In genomic region chr10:484925-485661, GRCh38 we compare ENCODE assay signal across 8 cellular contexts.
DNase-seq lines count a peak whose midpoint lies in the region; ATAC-seq and TF ChIP-seq lines count a peak whose summit lies in the region.

No MANE protein-coding gene starts in this region.

- H3K4me3 ChIP-seq in AG04449 (ENCODE audit: low read depth, low read length) (peak overlapping the region; percentile 51), GM23338 (no peak overlapping the region), esophagus (ENCODE audit: low read depth in 1 of 2, low read length in 2 of 2) (peak overlapping the region; percentile 53 to 54)

- no peaks in the 10 kb centered on the region for H3K79me2 ChIP-seq in GM23338 (replicated peaks; ENCODE audit: insufficient read depth)

- no peak overlapping the region; the same call in 2 of the 3 replicates for H3K4me3 Mint-ChIP-seq in GM23338
- peak overlapping the region; percentile 79 for H3K4me3 Mint-ChIP-seq in activated CD4-positive, alpha-beta T cell treated with anti-CD3 and anti-CD28 coated beads, Interleukin-2, amount 10 ng/mL, durations not matched to agents 7 days and 5 days

- no peaks in the 10 kb centered on the region for H3K27me3 ChIP-seq in GM23338 (ENCODE audit: insufficient read depth)
- no peaks in the 10 kb centered on the region for H3K27me3 ChIP-seq in esophagus (ENCODE audit: control insufficient read depth in 1 of 2, insufficient read depth in 2 of 2, low read length in 2 of 2)

- H2AFZ ChIP-seq in GM23338: no peak overlapping the region

- intact Hi-C loops in sciatic nerve (cut with DNase I): no loop called here

- H3K9me3 ChIP-seq in esophagus (ENCODE audit: control insufficient read depth in 2 of 2, insufficient read depth in 1 of 2, low read depth in 1 of 2, low read length in 1 of 2): no peaks in the 10 kb centered on the region

- no peaks in the 10 kb centered on the region; the same call in 2 of the 3 replicates for H3K9me3 Mint-ChIP-seq in GM23338
- no peaks in the 10 kb centered on the region for H3K9me3 Mint-ChIP-seq in activated CD4-positive, alpha-beta T cell treated with anti-CD3 and anti-CD28 coated beads, Interleukin-2, amount 10 ng/mL, durations not matched to agents 7 days and 5 days

- 39 to 43% methylated on average over 31 of the region's 31 CpGs for WGBS in esophagus, 2 donors

- ATAC-seq in GM23338: peak; percentile 52
- ATAC-seq in sciatic nerve: peak; percentile 9

- TF ChIP-seq CTCF in AG04449 (IDR thresholded peaks at IDR 0.05; ENCODE audit: insufficient read depth, low read length, missing control alignments) (no peak), GM23338 (conservative IDR thresholded peaks at IDR 0.05; ENCODE audit: low read depth in 2 of 2) (no peak)

- H3K36me3 Mint-ChIP-seq in GM23338 (ENCODE audit: low read depth): no peaks in the 10 kb centered on the region
- H3K36me3 Mint-ChIP-seq in activated CD4-positive, alpha-beta T cell treated with anti-CD3 and anti-CD28 coated beads, Interleukin-2, amount 10 ng/mL, durations not matched to agents 7 days and 5 days (ENCODE audit: low read depth): no peaks in the 10 kb centered on the region

- H3K27me3 Mint-ChIP-seq in GM23338 (ENCODE audit: insufficient read depth, low read depth, poor library complexity): peaks cover 4% of the 10 kb centered on the region
- no peaks in the 10 kb centered on the region for H3K27me3 Mint-ChIP-seq in activated CD4-positive, alpha-beta T cell treated with anti-CD3 and anti-CD28 coated beads, Interleukin-2, amount 10 ng/mL, durations not matched to agents 7 days and 5 days

- no peaks in the 10 kb centered on the region for H3K9me2 ChIP-seq in GM23338 (ENCODE audit: insufficient read depth)

- no peaks in the 10 kb centered on the region; the same call in none of the 2 replicates for H4K20me1 ChIP-seq in GM23338 (replicated peaks; ENCODE audit: insufficient read depth)

- no peak overlapping the region for H3K4me2 ChIP-seq in GM23338

- peaks cover 24% of the 10 kb centered on the region for H3K4me1 Mint-ChIP-seq in GM23338
- peaks cover 17% of the 10 kb centered on the region for H3K4me1 Mint-ChIP-seq in activated CD4-positive, alpha-beta T cell treated with anti-CD3 and anti-CD28 coated beads, Interleukin-2, amount 10 ng/mL, durations not matched to agents 7 days and 5 days

- H3K27ac ChIP-seq in GM23338 (ENCODE audit: low read depth): no peak overlapping the region
- H3K27ac ChIP-seq in esophagus (ENCODE audit: low read depth in 2 of 2, low read length in 1 of 2): peak overlapping the region; percentile 44 to 84

- H3K4me1 ChIP-seq in GM23338 (ENCODE audit: insufficient read depth): 0 out of 2 replicates have a peak, but pooled peaks cover under 1% of the 10 kb centered on the region
- peaks cover 0 to 2% of the 10 kb centered on the region in 2 donors for H3K4me1 ChIP-seq in esophagus (ENCODE audit: control insufficient read depth in 2 of 2, insufficient read depth in 2 of 2, low read length in 1 of 2)

- no peaks in the 10 kb centered on the region for H3F3A ChIP-seq in GM23338 (replicated peaks; ENCODE audit: low read depth)

- CTCF ChIA-PET in AG04449 (lab: Yijun Ruan, JAX): interaction anchor here (1.0 kb wide), 1 partner anchor 16 kb away, joined by 3 read pairs; no protein-coding TSS in a partner anchor
- CTCF ChIA-PET in activated CD4-positive, alpha-beta T cell treated with anti-CD3 and anti-CD28 coated beads, Interleukin-2, amount 10 ng/mL, durations not matched to agents 7 days and 5 days (lab: Charles Lee): interaction anchor here (0.8 to 1.5 kb wide), 2 partner anchors 25 to 57 kb away, joined by 3 to 4 read pairs; no protein-coding TSS in a partner anchor

- H3K36me3 ChIP-seq in GM23338 (ENCODE audit: insufficient read depth): no peaks in the 10 kb centered on the region
- H3K36me3 ChIP-seq in esophagus (ENCODE audit: control insufficient read depth in 2 of 2, insufficient read depth in 2 of 2, low read length in 1 of 2): peaks cover 0 to 3% of the 10 kb centered on the region in 2 donors

- DNase-seq in AG04449 (ENCODE audit: low read depth, low spot score): no peak
- no peak for DNase-seq in GM23338 (ENCODE audit: low spot score)
- DNase-seq in activated CD4-positive, alpha-beta T cell treated with anti-CD3 and anti-CD28 coated beads, Interleukin-2, amount 10 ng/mL, durations not matched to agents 7 days and 5 days: peak; percentile 57
- DNase-seq in sciatic nerve (ENCODE audit: low spot score): no peak
- no peak for DNase-seq in GF-D8 (lab: John Stamatoyannopoulos, UW)
- no peak for DNase-seq in NCI-H748 treated with DMSO at 0.1 percent for 48 hours (lab: John Stamatoyannopoulos, UW)
- no peak for DNase-seq in cerebellum (ENCODE audit: low spot score)

- no peak overlapping the region for H3K27ac Mint-ChIP-seq in GM23338
- peak overlapping the region; percentile 97 for H3K27ac Mint-ChIP-seq in activated CD4-positive, alpha-beta T cell treated with anti-CD3 and anti-CD28 coated beads, Interleukin-2, amount 10 ng/mL, durations not matched to agents 7 days and 5 days

- POLR2A ChIA-PET in AG04449 (lab: Yijun Ruan, JAX): no interaction called here
- POLR2A ChIA-PET in activated CD4-positive, alpha-beta T cell treated with anti-CD3 and anti-CD28 coated beads, Interleukin-2, amount 10 ng/mL, durations not matched to agents 7 days and 5 days (lab: Charles Lee): no interaction called here

TF ChIP-seq in GM23338, 12 proteins besides CTCF, POLR2A, EP300 and RAD21 (continues in another document):
- no peak for TF ChIP-seq ZNF331 (CRISPR knock-in tag; IDR thresholded peaks at IDR 0.05; ENCODE audit: low read depth)
- TF ChIP-seq, protein P1, sequence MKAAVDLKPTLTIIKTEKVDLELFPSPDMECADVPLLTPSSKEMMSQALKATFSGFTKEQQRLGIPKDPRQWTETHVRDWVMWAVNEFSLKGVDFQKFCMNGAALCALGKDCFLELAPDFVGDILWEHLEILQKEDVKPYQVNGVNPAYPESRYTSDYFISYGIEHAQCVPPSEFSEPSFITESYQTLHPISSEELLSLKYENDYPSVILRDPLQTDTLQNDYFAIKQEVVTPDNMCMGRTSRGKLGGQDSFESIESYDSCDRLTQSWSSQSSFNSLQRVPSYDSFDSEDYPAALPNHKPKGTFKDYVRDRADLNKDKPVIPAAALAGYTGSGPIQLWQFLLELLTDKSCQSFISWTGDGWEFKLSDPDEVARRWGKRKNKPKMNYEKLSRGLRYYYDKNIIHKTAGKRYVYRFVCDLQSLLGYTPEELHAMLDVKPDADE (IDR thresholded peaks at IDR 0.05): no peak
- no peak for TF ChIP-seq EZH2phosphoT487 (IDR thresholded peaks at IDR 0.05; ENCODE audit: unreplicated experiment)
- TF ChIP-seq POLR2AphosphoS5 (IDR thresholded peaks at IDR 0.05; ENCODE audit: low read depth): no peak
- no peak for TF ChIP-seq EZH2 (IDR thresholded peaks at IDR 0.05; ENCODE audit: low read depth, unreplicated experiment)
- TF ChIP-seq JUNB (IDR thresholded peaks at IDR 0.05; ENCODE audit: unreplicated experiment): no peak
- TF ChIP-seq, protein P2, sequence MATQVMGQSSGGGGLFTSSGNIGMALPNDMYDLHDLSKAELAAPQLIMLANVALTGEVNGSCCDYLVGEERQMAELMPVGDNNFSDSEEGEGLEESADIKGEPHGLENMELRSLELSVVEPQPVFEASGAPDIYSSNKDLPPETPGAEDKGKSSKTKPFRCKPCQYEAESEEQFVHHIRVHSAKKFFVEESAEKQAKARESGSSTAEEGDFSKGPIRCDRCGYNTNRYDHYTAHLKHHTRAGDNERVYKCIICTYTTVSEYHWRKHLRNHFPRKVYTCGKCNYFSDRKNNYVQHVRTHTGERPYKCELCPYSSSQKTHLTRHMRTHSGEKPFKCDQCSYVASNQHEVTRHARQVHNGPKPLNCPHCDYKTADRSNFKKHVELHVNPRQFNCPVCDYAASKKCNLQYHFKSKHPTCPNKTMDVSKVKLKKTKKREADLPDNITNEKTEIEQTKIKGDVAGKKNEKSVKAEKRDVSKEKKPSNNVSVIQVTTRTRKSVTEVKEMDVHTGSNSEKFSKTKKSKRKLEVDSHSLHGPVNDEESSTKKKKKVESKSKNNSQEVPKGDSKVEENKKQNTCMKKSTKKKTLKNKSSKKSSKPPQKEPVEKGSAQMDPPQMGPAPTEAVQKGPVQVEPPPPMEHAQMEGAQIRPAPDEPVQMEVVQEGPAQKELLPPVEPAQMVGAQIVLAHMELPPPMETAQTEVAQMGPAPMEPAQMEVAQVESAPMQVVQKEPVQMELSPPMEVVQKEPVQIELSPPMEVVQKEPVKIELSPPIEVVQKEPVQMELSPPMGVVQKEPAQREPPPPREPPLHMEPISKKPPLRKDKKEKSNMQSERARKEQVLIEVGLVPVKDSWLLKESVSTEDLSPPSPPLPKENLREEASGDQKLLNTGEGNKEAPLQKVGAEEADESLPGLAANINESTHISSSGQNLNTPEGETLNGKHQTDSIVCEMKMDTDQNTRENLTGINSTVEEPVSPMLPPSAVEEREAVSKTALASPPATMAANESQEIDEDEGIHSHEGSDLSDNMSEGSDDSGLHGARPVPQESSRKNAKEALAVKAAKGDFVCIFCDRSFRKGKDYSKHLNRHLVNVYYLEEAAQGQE (IDR thresholded peaks at IDR 0.05; ENCODE audit: unreplicated experiment): no peak
- TF ChIP-seq ZNF114 (CRISPR knock-in tag; IDR thresholded peaks at IDR 0.05): no peak
- TF ChIP-seq NANOG (IDR thresholded peaks at IDR 0.05; ENCODE audit: borderline replicate concordance): no peak
- no peak for TF ChIP-seq STAT1 (IDR thresholded peaks at IDR 0.05; ENCODE audit: unreplicated experiment)
- no peak for TF ChIP-seq CREB1 (CRISPR knock-in tag; IDR thresholded peaks at IDR 0.05; ENCODE audit: low read depth)
